In the genomic region with DNA sequence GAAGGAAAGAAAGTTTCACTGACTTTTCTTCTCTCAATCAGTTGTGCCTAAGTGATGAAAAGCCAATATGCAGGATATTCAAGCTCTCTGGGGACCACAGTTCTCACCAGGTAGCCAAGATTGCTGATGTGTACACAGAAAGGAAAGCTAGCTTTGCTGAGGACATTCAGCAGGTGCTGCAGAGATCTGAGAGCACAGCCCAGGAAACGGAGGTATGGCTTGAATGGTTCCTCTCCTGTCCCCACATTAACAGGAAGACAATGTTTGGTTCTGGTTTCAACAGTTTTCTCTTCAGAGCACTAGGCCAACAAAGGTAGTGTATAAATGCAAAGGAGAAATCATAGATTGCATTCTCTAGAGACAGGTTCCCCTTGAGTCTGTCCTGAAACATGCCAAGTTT, we compare ENCODE assay signal across 22 cellular contexts.
DNase-seq lines count a peak whose midpoint lies in the region; ATAC-seq and TF ChIP-seq lines count a peak whose summit lies in the region.
"Had no signal": no experiment of that assay in that cellular context is flagged by ENCODE, and none has a peak within 500 bp of the region (broad histone marks: within the 10 kb centered on the region; RNA-seq: fewer than 3 reads in every experiment).

No MANE protein-coding gene starts in this region.

- in situ Hi-C loops in GM13976 (cut with MboI; ENCODE audit: low sequenced_read_pairs, unreplicated experiment), result no loop called here

- no peaks in the 10 kb centered on the region for H3K9me3 ChIP-seq in stomach
- H3K9me3 ChIP-seq: BE2C, ovary had no signal

- WGBS in stomach, 5 donors, result 47 to 62% (median 50%) methylated on average over 1 of the region's 1 CpG

- TF ChIP-seq POLR2A in stomach (IDR thresholded peaks at IDR 0.05), result no peak

- no peaks in the 10 kb centered on the region for H3K36me3 ChIP-seq in stomach
- H3K36me3 ChIP-seq: BE2C, ovary, tibial nerve had no signal

- ATAC-seq in GM19438 (IDR thresholded peaks at IDR 0.05; ENCODE audit: low read depth, unreplicated experiment), result peak; percentile 86
- ATAC-seq in memory B cell (ENCODE audit: low read depth), result peak; percentile 97
- no peak for ATAC-seq in Right ventricle myocardium inferior
- ATAC-seq: activated T-helper 17 cell treated with anti-CD3 and anti-CD28 coated beads, Interleukin-2, amount 50 U/mL, for 72 hours; foreskin keratinocyte; HepG2; left lobe of liver had no signal

- H3K9me3 Mint-ChIP-seq in memory B cell, result no peaks in the 10 kb centered on the region
- H3K9me3 Mint-ChIP-seq: activated T-helper 17 cell treated with anti-CD3 and anti-CD28 coated beads, Interleukin-2, amount 50 U/mL, for 72 hours had no signal

- H3K27me3 Mint-ChIP-seq in memory B cell, result no peaks in the 10 kb centered on the region
- H3K27me3 Mint-ChIP-seq: activated T-helper 17 cell treated with anti-CD3 and anti-CD28 coated beads, Interleukin-2, amount 50 U/mL, for 72 hours had no signal

- no peaks in the 10 kb centered on the region for H3K27me3 ChIP-seq in stomach
- H3K27me3 ChIP-seq: BE2C, foreskin keratinocyte, ovary, tibial nerve had no signal

- H3K4me1 ChIP-seq in stomach, result peaks cover 12 to 27% (median 18%) of the 10 kb centered on the region in 4 donors
- H3K4me1 ChIP-seq: BE2C had no signal

- H3K4me3 Mint-ChIP-seq in memory B cell, result peak overlapping the region; percentile 3
- H3K4me3 Mint-ChIP-seq: activated T-helper 17 cell treated with anti-CD3 and anti-CD28 coated beads, Interleukin-2, amount 50 U/mL, for 72 hours had no signal

- H3K27ac ChIP-seq in stomach, result no peak overlapping the region
- H3K27ac ChIP-seq: foreskin keratinocyte, ovary, SK-N-MC, tibial nerve had no signal

- H3K4me3 ChIP-seq in Jurkat, Clone E6-1 (ENCODE audit: low read length), result no peak overlapping the region
- H3K4me3 ChIP-seq in stomach, result no peak overlapping the region
- H3K4me3 ChIP-seq: ovary, SK-N-MC, tibial nerve had no signal

- peaks cover 32% of the 10 kb centered on the region for H3K4me1 Mint-ChIP-seq in memory B cell
- H3K4me1 Mint-ChIP-seq: activated T-helper 17 cell treated with anti-CD3 and anti-CD28 coated beads, Interleukin-2, amount 50 U/mL, for 72 hours had no signal

- peak overlapping the region; percentile 72 for H3K27ac Mint-ChIP-seq in memory B cell
- H3K27ac Mint-ChIP-seq: activated T-helper 17 cell treated with anti-CD3 and anti-CD28 coated beads, Interleukin-2, amount 50 U/mL, for 72 hours had no signal

- TF ChIP-seq CTCF in GM13976 (IDR thresholded peaks at IDR 0.05; ENCODE audit: borderline replicate concordance, control extremely low read depth, extremely low read depth, insufficient read depth, missing control alignments) (no peak), stomach (IDR thresholded peaks at IDR 0.05) (no peak)

- intact Hi-C loops in Right ventricle myocardium inferior (cut with DNase I), result no loop called here
- intact Hi-C loops in stomach (cut with DNase I; ENCODE audit: low total_unique reads), result no loop called here

- peaks cover 3% of the 10 kb centered on the region for H3K36me3 Mint-ChIP-seq in memory B cell

- peak; percentile 24 for DNase-seq in GM13976 (ENCODE audit: low spot score)
- peak; percentile 42 for DNase-seq in Jurkat, Clone E6-1 (ENCODE audit: low read depth, low spot score)
- DNase-seq in memory B cell (ENCODE audit: low spot score in 2 of 2), result peak in 1 of 2 donors; percentile 31
- DNase-seq in Right ventricle myocardium inferior (ENCODE audit: missing footprints), result no peak
- no peak for DNase-seq in NCI-H2029 (lab: John Stamatoyannopoulos, UW)
- no peak for DNase-seq in stomach
- DNase-seq: activated CD4-positive, alpha-beta T cell treated with anti-CD3 and anti-CD28 coated beads for 48 hours; aorta; BE2C; DMS153; foreskin keratinocyte; HCEC 1CT; NCI-H2081; NCI-H510A treated with DMSO at 0.1 percent for 48 hours; ovary; stimulated activated CD4-positive, alpha-beta T cell treated with anti-CD3 and anti-CD28 coated beads, Interleukin-2, amount 100 ng/mL, for 48 hours had no signal

- no peak for TF ChIP-seq EP300 in stomach (IDR thresholded peaks at IDR 0.05)

Comparison
In these comparisons a context has a peak if more than half of its experiments do, and no peak if none do; other contexts are left out.
1. DNase-seq: peak in GM13976 (single experiment) and Jurkat, Clone E6-1 (single experiment); none in Right ventricle myocardium inferior (single experiment), NCI-H2029 (single experiment) and stomach (single experiment).